Comparison of ENCODE assay signal across 1 cellular context in genomic region chr1:248863011-248863881, GRCh38.
TF ChIP-seq lines count a peak whose summit lies in the region.

No MANE protein-coding gene starts in this region.

TF ChIP-seq in K562, 482 proteins besides CTCF, POLR2A, EP300 and RAD21 (continued from another document and continues in another):
- no peak for TF ChIP-seq ELF2 (CRISPR knock-in tag; IDR thresholded peaks at IDR 0.05)
- TF ChIP-seq SNRNP70 (optimal IDR thresholded peaks at IDR 0.05; ENCODE audit: low read depth, low read length): no peak
- TF ChIP-seq ATF7 (IDR thresholded peaks at IDR 0.05): peak; percentile 33; the same call in 1 of the 2 replicates
- no peak for TF ChIP-seq KLF6 (CRISPR knock-in tag; IDR thresholded peaks at IDR 0.05; ENCODE audit: borderline replicate concordance)
- TF ChIP-seq ZBTB11 (CRISPR knock-in tag; IDR thresholded peaks at IDR 0.05): no peak
- no peak for TF ChIP-seq CAMTA2 (CRISPR knock-in tag; conservative IDR thresholded peaks at IDR 0.05)
- no peak for TF ChIP-seq PCBP2 (IDR thresholded peaks at IDR 0.05; ENCODE audit: low read depth, low read length, poor library complexity, severe bottlenecking)
- no peak for TF ChIP-seq DLX4 (CRISPR knock-in tag; IDR thresholded peaks at IDR 0.05)
- TF ChIP-seq HMG20A (CRISPR knock-in tag; conservative IDR thresholded peaks at IDR 0.05): no peak
- no peak for TF ChIP-seq ADNP (tag; IDR thresholded peaks at IDR 0.05)
- TF ChIP-seq ZNF384 (IDR thresholded peaks at IDR 0.05; ENCODE audit: low read depth, low read length): no peak
- TF ChIP-seq ZNF124 (CRISPR knock-in tag; IDR thresholded peaks at IDR 0.05): no peak
- no peak for TF ChIP-seq PPARD (CRISPR knock-in tag; IDR thresholded peaks at IDR 0.05)
- TF ChIP-seq MTA1 (IDR thresholded peaks at IDR 0.05; ENCODE audit: borderline replicate concordance): peak; percentile 46; the same call in 1 of the 2 replicates
- TF ChIP-seq TRIM28 (IDR thresholded peaks at IDR 0.05): no peak
- no peak for TF ChIP-seq ZBTB7A (IDR thresholded peaks at IDR 0.05; ENCODE audit: borderline replicate concordance, control insufficient read depth, low read depth, low read length)
- TF ChIP-seq NFATC3 (IDR thresholded peaks at IDR 0.05): no peak
- no peak for TF ChIP-seq NELFE (IDR thresholded peaks at IDR 0.05; ENCODE audit: insufficient read depth, insufficient read length)
- no peak for TF ChIP-seq FOXP1 (CRISPR knock-in tag; IDR thresholded peaks at IDR 0.05)
- TF ChIP-seq SETDB1 (IDR thresholded peaks at IDR 0.05; ENCODE audit: low read length): no peak
- TF ChIP-seq ELK3 (CRISPR knock-in tag; IDR thresholded peaks at IDR 0.05): no peak
- peak; percentile 57 for TF ChIP-seq ZFX (CRISPR knock-in tag; IDR thresholded peaks at IDR 0.05)
- TF ChIP-seq CREB1 (IDR thresholded peaks at IDR 0.05): 0 out of 2 replicates have a peak, but pooled peaks have one; percentile 35
- TF ChIP-seq CREB1 (CRISPR knock-in tag; IDR thresholded peaks at IDR 0.05): peak; percentile 56; the same call in 1 of the 2 replicates
- no peak for TF ChIP-seq PKNOX1 (IDR thresholded peaks at IDR 0.05)
- no peak for TF ChIP-seq GTF2F1 (IDR thresholded peaks at IDR 0.05; ENCODE audit: low read depth, low read length)
- TF ChIP-seq POLR2B (IDR thresholded peaks at IDR 0.05; ENCODE audit: low read depth, partially characterized antibody): peak; percentile 23
- no peak for TF ChIP-seq ILK (tag; IDR thresholded peaks at IDR 0.05; ENCODE audit: borderline replicate concordance, low read depth)
- TF ChIP-seq NCOA2 (IDR thresholded peaks at IDR 0.05; ENCODE audit: partially characterized antibody in 2 of 2): no peak
- no peak for TF ChIP-seq ZNF133 (CRISPR knock-in tag; IDR thresholded peaks at IDR 0.05)
- no peak; a peak in 1 of 3 replicates for TF ChIP-seq CBX3 (IDR thresholded peaks at IDR 0.05; ENCODE audit: borderline replicate concordance in 1 of 2, low read length in 2 of 2)
- TF ChIP-seq PRMT5 (CRISPR knock-in tag; IDR thresholded peaks at IDR 0.05): no peak
- peak in 2 of 3 experiments; percentile 16 to 41 for TF ChIP-seq YY1 (IDR thresholded peaks at IDR 0.05; ENCODE audit: borderline replicate concordance in 1 of 3, control insufficient read depth in 1 of 3, extremely low read depth in 1 of 3, insufficient read depth in 3 of 3, insufficient read length in 1 of 3, insufficient replicate concordance in 2 of 3, low read depth in 1 of 3, low read length in 2 of 3)
- TF ChIP-seq CSDE1 (IDR thresholded peaks at IDR 0.05): no peak
- TF ChIP-seq ZBTB2 (IDR thresholded peaks at IDR 0.05): no peak
- TF ChIP-seq THAP12 (CRISPR knock-in tag; IDR thresholded peaks at IDR 0.05): 0 out of 2 replicates have a peak, but pooled peaks have one; percentile 9
- no peak for TF ChIP-seq FOXA1 (IDR thresholded peaks at IDR 0.05; ENCODE audit: borderline replicate concordance)
- TF ChIP-seq ZNF140 (CRISPR knock-in tag; IDR thresholded peaks at IDR 0.05): no peak
- TF ChIP-seq NCOA4 (IDR thresholded peaks at IDR 0.05; ENCODE audit: partially characterized antibody): no peak
- TF ChIP-seq ZNF347 (CRISPR knock-in tag; IDR thresholded peaks at IDR 0.05; ENCODE audit: low read depth): no peak
- no peak for TF ChIP-seq PHB2 (IDR thresholded peaks at IDR 0.05; ENCODE audit: low read depth)
- TF ChIP-seq ZNF436 (CRISPR knock-in tag; IDR thresholded peaks at IDR 0.05): no peak
- no peak for TF ChIP-seq KDM4B (IDR thresholded peaks at IDR 0.05; ENCODE audit: borderline replicate concordance in 2 of 2, low read depth in 1 of 2)
- peak; percentile 10 for TF ChIP-seq L3MBTL2 (IDR thresholded peaks at IDR 0.05)
- no peak for TF ChIP-seq BCOR (IDR thresholded peaks at IDR 0.05)
- no peak for TF ChIP-seq HOXB6 (CRISPR knock-in tag; IDR thresholded peaks at IDR 0.05; ENCODE audit: borderline replicate concordance)
- no peak for TF ChIP-seq ZNF217 (CRISPR knock-in tag; IDR thresholded peaks at IDR 0.05)
- no peak for TF ChIP-seq CBFA2T2 (conservative IDR thresholded peaks at IDR 0.05)
- TF ChIP-seq PRPF4 (IDR thresholded peaks at IDR 0.05; ENCODE audit: insufficient read depth, low read depth, low read length, poor library complexity, severe bottlenecking): no peak
- no peak for TF ChIP-seq ASH1L (IDR thresholded peaks at IDR 0.05; ENCODE audit: borderline replicate concordance, low read depth, partially characterized antibody)
- TF ChIP-seq SAFB2 (IDR thresholded peaks at IDR 0.05; ENCODE audit: borderline replicate concordance, low read depth, low read length, severe bottlenecking): no peak
- TF ChIP-seq FOXO4 (CRISPR knock-in tag; IDR thresholded peaks at IDR 0.05): no peak
- TF ChIP-seq POLR3A (IDR thresholded peaks at IDR 0.05; ENCODE audit: borderline replicate concordance, extremely low read depth, insufficient read depth, insufficient read length): no peak
- no peak for TF ChIP-seq HDAC1 (IDR thresholded peaks at IDR 0.05)
- TF ChIP-seq CEBPB (tag; IDR thresholded peaks at IDR 0.05): no peak
- no peak for TF ChIP-seq MYNN (IDR thresholded peaks at IDR 0.05)
- no peak for TF ChIP-seq MYNN (CRISPR knock-in tag; IDR thresholded peaks at IDR 0.05)
- TF ChIP-seq RBFOX2 (IDR thresholded peaks at IDR 0.05; ENCODE audit: low read depth, low read length): peak; percentile 75
- TF ChIP-seq RBM25 (IDR thresholded peaks at IDR 0.05; ENCODE audit: low read depth, low read length, severe bottlenecking): no peak
- no peak for TF ChIP-seq SPI1 (IDR thresholded peaks at IDR 0.05; ENCODE audit: borderline replicate concordance, low read depth, low read length)
- peak; percentile 33 to 48; a peak in 2 of 4 replicates for TF ChIP-seq NRF1 (conservative IDR thresholded peaks at IDR 0.05 in 1 of 2, IDR thresholded peaks at IDR 0.05 in 1 of 2)
- TF ChIP-seq CBX8 (IDR thresholded peaks at IDR 0.05; ENCODE audit: borderline replicate concordance, extremely low read depth, low read depth, low read length, poor library complexity, severe bottlenecking): no peak
- no peak for TF ChIP-seq PTRF (tag; IDR thresholded peaks at IDR 0.05)
- no peak for TF ChIP-seq CEBPG (CRISPR knock-in tag; IDR thresholded peaks at IDR 0.05)
- no peak for TF ChIP-seq CEBPG (tag; conservative IDR thresholded peaks at IDR 0.05 in 1 of 2, IDR thresholded peaks at IDR 0.05 in 1 of 2)
- TF ChIP-seq SMARCA5 (IDR thresholded peaks at IDR 0.05): no peak
- 0 out of 2 replicates have a peak, but pooled peaks have one; percentile 8 for TF ChIP-seq ESRRA (IDR thresholded peaks at IDR 0.05; ENCODE audit: borderline replicate concordance, low read depth)
- TF ChIP-seq LEF1 (IDR thresholded peaks at IDR 0.05): no peak
- TF ChIP-seq ZNF583 (CRISPR knock-in tag; IDR thresholded peaks at IDR 0.05): no peak
- no peak for TF ChIP-seq IRF9 (tag; IDR thresholded peaks at IDR 0.05)
- TF ChIP-seq IFI16 (CRISPR knock-in tag; IDR thresholded peaks at IDR 0.05): no peak
